24 cellular contexts compared by ENCODE assay signal in genomic region chr2:29245742-29246387, GRCh38.
A peak's percentile ranks its signal among the peaks of the same experiment; 100 is the strongest.
DNase-seq lines count a peak whose midpoint lies in the region; ATAC-seq, FAIRE-seq and TF ChIP-seq lines count a peak whose summit lies in the region.
"Had no signal": no experiment of that assay in that cellular context is flagged by ENCODE, and none has a peak within 500 bp of the region (broad histone marks: within the 10 kb centered on the region; RNA-seq: fewer than 3 reads in every experiment).

No MANE protein-coding gene starts in this region.

- H3K4me2 ChIP-seq in OCI-LY7 (ENCODE audit: low read length) (no peak overlapping the region), HepG2 (ENCODE audit: low read depth, low read length) (no peak overlapping the region)

- H3K4me1 ChIP-seq in OCI-LY7 (ENCODE audit: insufficient read depth, low read length, poor library complexity, severe bottlenecking) (no peaks in the 10 kb centered on the region), HepG2 (ENCODE audit: insufficient read depth, low read length) (no peaks in the 10 kb centered on the region), endodermal cell (ENCODE audit: control insufficient read depth, insufficient read depth, low read length) (no peaks in the 10 kb centered on the region)
- H3K4me1 ChIP-seq: testis had no signal

- ATAC-seq in stimulated activated naive CD8-positive, alpha-beta T cell treated with anti-CD3 and anti-CD28 coated beads, Interleukin-15, amount 100 ng/mL, for 72 hours = peak; percentile 44
- ATAC-seq in stimulated activated naive CD8-positive, alpha-beta T cell treated with anti-CD3 and anti-CD28 coated beads, Interleukin-15, Interleukin-2, amounts not matched to agents 100 U/mL and 50 U/mL, for 24 hours = no peak
- ATAC-seq in HepG2 (peak; percentile 76), HG02588 (IDR thresholded peaks at IDR 0.05; ENCODE audit: unreplicated experiment) (no peak)
- ATAC-seq: esophagus mucosa, left colon, T-helper 17 cell had no signal

- H3K27ac ChIP-seq in OCI-LY7 (ENCODE audit: low read depth, low read length, poor library complexity, severe bottlenecking) = no peak overlapping the region
- H3K27ac ChIP-seq in HepG2 (ENCODE audit: extremely low read length, insufficient read depth, low read length) = no peak overlapping the region
- no peak overlapping the region for H3K27ac ChIP-seq in endodermal cell (ENCODE audit: low read depth, low read length)
- H3K27ac ChIP-seq: neutrophil, testis, VCaP had no signal

- no peaks in the 10 kb centered on the region for H3K27me3 Mint-ChIP-seq in stimulated activated naive CD8-positive, alpha-beta T cell treated with anti-CD3 and anti-CD28 coated beads, Interleukin-15, amount 100 ng/mL, for 72 hours
- H3K27me3 Mint-ChIP-seq in endodermal cell (ENCODE audit: insufficient read depth) (peaks cover 7% of the 10 kb centered on the region), HFFc6 (ENCODE audit: insufficient read depth) (peaks cover 11% of the 10 kb centered on the region)

- H3K36me3 Mint-ChIP-seq in endodermal cell (ENCODE audit: low read depth) (no peaks in the 10 kb centered on the region), HFFc6 (ENCODE audit: low read depth) (no peaks in the 10 kb centered on the region)
- H3K36me3 Mint-ChIP-seq: activated naive CD4-positive, alpha-beta T cell treated with anti-CD3 and anti-CD28 coated beads, Interleukin-2, amount 50 U/mL, for 72 hours; CD4-positive, alpha-beta memory T cell had no signal

- H3K9me3 ChIP-seq in OCI-LY7 (ENCODE audit: low read length) = no peaks in the 10 kb centered on the region
- H3K9me3 ChIP-seq in HepG2 (ENCODE audit: low read length) = no peaks in the 10 kb centered on the region
- no peaks in the 10 kb centered on the region for H3K9me3 ChIP-seq in endodermal cell (ENCODE audit: control insufficient read depth, low read length)
- H3K9me3 ChIP-seq: neutrophil, testis had no signal

- in situ Hi-C loops in HepG2 (cut with HindIII; ENCODE audit: extremely low pct_ligation_motif_present, low pct_unique_long_range_greater_than_20kb) = no loop called here

- FAIRE-seq in HepG2 (lab: Jason Lieb, UNC) = no peak
- FAIRE-seq: GM18507 had no signal

- TF ChIP-seq RAD21 in HepG2 (CRISPR knock-in tag; IDR thresholded peaks at IDR 0.05) = no peak

- CTCF ChIA-PET in OCI-LY7 (lab: Charles Lee; ENCODE audit: unreplicated experiment) (no interaction called here), HepG2 (lab: Yijun Ruan, JAX; ENCODE audit: low intra/inter-chr PET ratio, low total read pairs) (no interaction called here)

- POLR2A ChIA-PET in OCI-LY7 (lab: Charles Lee) (no interaction called here), HepG2 (lab: Yijun Ruan, JAX) (no interaction called here)

- TF ChIP-seq CTCF in OCI-LY7 (conservative IDR thresholded peaks at IDR 0.05; ENCODE audit: low read length) = no peak
- TF ChIP-seq CTCF in HepG2 (CRISPR knock-in tag; IDR thresholded peaks at IDR 0.05) = no peak
- TF ChIP-seq CTCF in endodermal cell (conservative IDR thresholded peaks at IDR 0.05) = no peak
- no peak for TF ChIP-seq CTCF in HFFc6 (IDR thresholded peaks at IDR 0.05)

- BruUV-seq in OCI-LY7 (replicated peaks; lab: Mats Ljungman, UMichigan) (no TSS peak), HepG2 (replicated peaks; lab: Mats Ljungman, UMichigan) (no TSS peak)

- H3K4me3 Mint-ChIP-seq in stimulated activated naive CD8-positive, alpha-beta T cell treated with anti-CD3 and anti-CD28 coated beads, Interleukin-15, amount 100 ng/mL, for 72 hours = no peak overlapping the region
- no peak overlapping the region for H3K4me3 Mint-ChIP-seq in endodermal cell
- no peak overlapping the region for H3K4me3 Mint-ChIP-seq in HFFc6
- H3K4me3 Mint-ChIP-seq: CD4-positive, alpha-beta memory T cell; T-helper 17 cell had no signal

- H2AFZ ChIP-seq in OCI-LY7 (ENCODE audit: low read length) (no peak overlapping the region), HepG2 (ENCODE audit: low read length) (no peak overlapping the region)

- DNase-seq in stimulated activated naive CD8-positive, alpha-beta T cell treated with anti-CD3 and anti-CD28 coated beads, Interleukin-15, amount 100 ng/mL, for 72 hours = no peak
- no peak for DNase-seq in stimulated activated naive CD8-positive, alpha-beta T cell treated with anti-CD3 and anti-CD28 coated beads, Interleukin-15, Interleukin-2, amounts not matched to agents 100 U/mL and 50 U/mL, for 24 hours
- peak; percentile 1 for DNase-seq in OCI-LY7 (ENCODE audit: low spot score)
- DNase-seq in HepG2 (ENCODE audit: low spot score) = peak; percentile 33
- DNase-seq in endodermal cell = no peak
- DNase-seq in HFFc6 = no peak
- DNase-seq in SIG-M5 treated with dmso at 0.1 percent for 504 hours (lab: John Stamatoyannopoulos, UW; ENCODE audit: unreplicated experiment) = no peak
- DNase-seq: activated T-cell treated with anti-CD3 and anti-CD28 coated beads, Interleukin-2, amount 50 U/mL, for 1 hour; CD4-positive, alpha-beta memory T cell; effector CD4-positive, alpha-beta T cell; left colon; NCI-H1694; NCI-H446 treated with DMSO at 0.1 percent for 48 hours; retina; Right ventricle myocardium superior; stimulated activated CD4-positive, alpha-beta T cell treated with anti-CD3 and anti-CD28 coated beads, Interleukin-12 subunit alpha, Interleukin-12 subunit beta, amount 100 ng/mL, for 4 hours; T-helper 17 cell; testis had no signal

- WGBS in HepG2 (ENCODE audit: low lambda C conversion rate) = 27% methylated on average over 7 of the region's 10 CpGs
- 92 to 100% methylated on average over 4 to 10 of the region's 10 CpGs for WGBS in endodermal cell (ENCODE audit: insufficient coverage in 1 of 2, insufficient read length in 1 of 2), 2 experiments

- TF ChIP-seq EP300 in HepG2 (IDR thresholded peaks at IDR 0.05; ENCODE audit: low read depth in 2 of 2, low read length in 2 of 2) (no peak), HepG2 (CRISPR knock-in tag; IDR thresholded peaks at IDR 0.05; ENCODE audit: borderline replicate concordance) (no peak)

- peaks cover 2 to 8% of the 10 kb centered on the region in 2 experiments; a peak in 3 of 5 replicates for H3K27me3 ChIP-seq in HepG2 (ENCODE audit: control insufficient read depth in 1 of 2, insufficient read depth in 2 of 2, low read length in 2 of 2)
- no peaks in the 10 kb centered on the region for H3K27me3 ChIP-seq in endodermal cell (ENCODE audit: control insufficient read depth, insufficient read depth, low read length, poor library complexity, severe bottlenecking)
- H3K27me3 ChIP-seq: neutrophil, testis had no signal

- intact Hi-C loops in OCI-LY7 (cut with micrococcal nuclease; ENCODE audit: unreplicated experiment) (no loop called here), HepG2 (cut with micrococcal nuclease; ENCODE audit: unreplicated experiment) (no loop called here)

- H3K4me1 Mint-ChIP-seq in stimulated activated naive CD8-positive, alpha-beta T cell treated with anti-CD3 and anti-CD28 coated beads, Interleukin-15, amount 100 ng/mL, for 72 hours = no peaks in the 10 kb centered on the region
- H3K4me1 Mint-ChIP-seq in endodermal cell (no peaks in the 10 kb centered on the region), HFFc6 (ENCODE audit: low read depth) (no peaks in the 10 kb centered on the region)
- H3K4me1 Mint-ChIP-seq: CD4-positive, alpha-beta memory T cell; T-helper 17 cell had no signal

- no peaks in the 10 kb centered on the region for H3K36me3 ChIP-seq in OCI-LY7 (ENCODE audit: insufficient read depth, low read length)
- no peaks in the 10 kb centered on the region for H3K36me3 ChIP-seq in HepG2 (replicated peaks in 1 of 2; ENCODE audit: control insufficient read depth in 1 of 2, insufficient read depth in 2 of 2, low read length in 2 of 2)
- H3K36me3 ChIP-seq in endodermal cell (ENCODE audit: control insufficient read depth, insufficient read depth, low read length) = no peaks in the 10 kb centered on the region
- H3K36me3 ChIP-seq: neutrophil had no signal

- no peaks in the 10 kb centered on the region for H3K9me2 ChIP-seq in OCI-LY7 (ENCODE audit: insufficient read depth, low read length)

- H3K4me3 ChIP-seq in OCI-LY7 (ENCODE audit: low read depth, low read length, poor library complexity, severe bottlenecking) = no peak overlapping the region
- no peak overlapping the region for H3K4me3 ChIP-seq in HepG2 (replicated peaks in 1 of 3; ENCODE audit: insufficient read depth in 1 of 3, low read depth in 2 of 3, low read length in 3 of 3)
- H3K4me3 ChIP-seq in endodermal cell (ENCODE audit: low read length) = no peak overlapping the region
- H3K4me3 ChIP-seq: testis had no signal

- H3K79me2 ChIP-seq in OCI-LY7 (ENCODE audit: insufficient read depth, low read depth, low read length) (no peaks in the 10 kb centered on the region), HepG2 (ENCODE audit: insufficient read depth, low read length) (no peaks in the 10 kb centered on the region)

- H3K27ac Mint-ChIP-seq in stimulated activated naive CD8-positive, alpha-beta T cell treated with anti-CD3 and anti-CD28 coated beads, Interleukin-15, amount 100 ng/mL, for 72 hours = no peak overlapping the region
- H3K27ac Mint-ChIP-seq in endodermal cell = no peak overlapping the region
- H3K27ac Mint-ChIP-seq in HFFc6 = no peak overlapping the region
- H3K27ac Mint-ChIP-seq: activated naive CD4-positive, alpha-beta T cell treated with anti-CD3 and anti-CD28 coated beads, Interleukin-2, amount 50 U/mL, for 72 hours; CD4-positive, alpha-beta memory T cell; T-helper 17 cell had no signal

- TF ChIP-seq POLR2A in HepG2 (IDR thresholded peaks at IDR 0.05; ENCODE audit: insufficient read depth in 1 of 2, low read depth in 2 of 2, low read length in 2 of 2) = no peak

- H4K20me1 ChIP-seq in OCI-LY7 (ENCODE audit: insufficient read depth, low read length) (no peaks in the 10 kb centered on the region), HepG2 (ENCODE audit: insufficient read depth, low read length) (no peaks in the 10 kb centered on the region; the same call in 1 of the 2 replicates)

- no peaks in the 10 kb centered on the region for H3K9me3 Mint-ChIP-seq in stimulated activated naive CD8-positive, alpha-beta T cell treated with anti-CD3 and anti-CD28 coated beads, Interleukin-15, amount 100 ng/mL, for 72 hours
- H3K9me3 Mint-ChIP-seq in endodermal cell (no peaks in the 10 kb centered on the region), HFFc6 (no peaks in the 10 kb centered on the region)
- H3K9me3 Mint-ChIP-seq: activated naive CD4-positive, alpha-beta T cell treated with anti-CD3 and anti-CD28 coated beads, Interleukin-2, amount 50 U/mL, for 72 hours; CD4-positive, alpha-beta memory T cell had no signal

- no peak overlapping the region for H3K9ac ChIP-seq in HepG2 (ENCODE audit: insufficient read depth, low read depth, low read length)
- H3K9ac ChIP-seq in endodermal cell (ENCODE audit: extremely low read depth, low read length, poor library complexity, severe bottlenecking) = no peak overlapping the region

TF ChIP-seq in HepG2, 621 proteins besides CTCF, POLR2A, EP300 and RAD21 (continues in another document):
- TF ChIP-seq ZNF230 (CRISPR knock-in tag; IDR thresholded peaks at IDR 0.05) (no peak), RFX5 (IDR thresholded peaks at IDR 0.05; ENCODE audit: low read depth, low read length) (0 out of 2 replicates have a peak, but pooled peaks have one; percentile 15)

Comparison
In these comparisons a context has a peak if more than half of its experiments do, and no peak if none do; other contexts are left out.
1. ATAC-seq: peak in stimulated activated naive CD8-positive, alpha-beta T cell treated with anti-CD3 and anti-CD28 coated beads, Interleukin-15, amount 100 ng/mL, for 72 hours (single experiment) and HepG2 (single experiment); none in stimulated activated naive CD8-positive, alpha-beta T cell treated with anti-CD3 and anti-CD28 coated beads, Interleukin-15, Interleukin-2, amounts not matched to agents 100 U/mL and 50 U/mL, for 24 hours (single experiment) and HG02588 (single experiment).
2. DNase-seq: peak in OCI-LY7 (single experiment) and HepG2 (single experiment); none in stimulated activated naive CD8-positive, alpha-beta T cell treated with anti-CD3 and anti-CD28 coated beads, Interleukin-15, amount 100 ng/mL, for 72 hours (0 of 2), stimulated activated naive CD8-positive, alpha-beta T cell treated with anti-CD3 and anti-CD28 coated beads, Interleukin-15, Interleukin-2, amounts not matched to agents 100 U/mL and 50 U/mL, for 24 hours (single experiment), endodermal cell (single experiment), HFFc6 (single experiment) and SIG-M5 treated with dmso at 0.1 percent for 504 hours (single experiment).